In genomic region chr14:32761381-32761968, GRCh38 we compare ENCODE assay signal across 18 cellular contexts.
DNase-seq lines count a peak whose midpoint lies in the region; ATAC-seq and TF ChIP-seq lines count a peak whose summit lies in the region.
"Had no signal": no experiment of that assay in that cellular context is flagged by ENCODE, and none has a peak within 500 bp of the region (broad histone marks: within the 10 kb centered on the region; RNA-seq: fewer than 3 reads in every experiment).

No MANE protein-coding gene starts in this region.

- no peak for TF ChIP-seq CTCF in SK-N-SH (IDR thresholded peaks at IDR 0.05)
- no peak for TF ChIP-seq CTCF in fibroblast of lung (conservative IDR thresholded peaks at IDR 0.05 in 1 of 2, IDR thresholded peaks at IDR 0.05 in 1 of 2; ENCODE audit: low read depth in 1 of 2, low read length in 2 of 2)
- TF ChIP-seq CTCF in osteocyte (IDR thresholded peaks at IDR 0.05), result no peak
- TF ChIP-seq CTCF in uterus (IDR thresholded peaks at IDR 0.05), result no peak

- no peaks in the 10 kb centered on the region for H3K27me3 Mint-ChIP-seq in osteocyte (ENCODE audit: unreplicated experiment)
- H3K27me3 Mint-ChIP-seq: activated CD4-positive, alpha-beta T cell treated with anti-CD3 and anti-CD28 coated beads for 36 hours; activated naive CD4-positive, alpha-beta T cell treated with anti-CD3 and anti-CD28 coated beads, Interleukin-2, amount 50 U/mL, for 24 hours had no signal

- H4K20me1 ChIP-seq in SK-N-SH (ENCODE audit: insufficient read depth) (no peaks in the 10 kb centered on the region), fibroblast of lung (ENCODE audit: control insufficient read depth, extremely low read depth, insufficient read depth, low read length) (no peaks in the 10 kb centered on the region)

- no peak for TF ChIP-seq RAD21 in SK-N-SH (IDR thresholded peaks at IDR 0.05; ENCODE audit: low read length)

- H3K9me3 ChIP-seq in SK-N-SH, result no peaks in the 10 kb centered on the region
- H3K9me3 ChIP-seq in fibroblast of lung (ENCODE audit: control insufficient read depth, insufficient read depth, low read depth, low read length), result no peaks in the 10 kb centered on the region
- H3K9me3 ChIP-seq in uterus, result no peaks in the 10 kb centered on the region

- H3K27ac ChIP-seq in SK-N-SH (ENCODE audit: low read depth in 2 of 2, low read length in 1 of 2), result peak overlapping the region in 1 of 2 experiments; percentile 87; a peak in 2 of 4 replicates
- H3K27ac ChIP-seq in fibroblast of lung (ENCODE audit: insufficient read depth, low read length), result no peak overlapping the region
- no peak overlapping the region for H3K27ac ChIP-seq in uterus
- H3K27ac ChIP-seq: HL-60 had no signal

- no peak overlapping the region for H3K4me3 ChIP-seq in SK-N-SH (ENCODE audit: low read depth in 2 of 2, low read length in 1 of 2)
- H3K4me3 ChIP-seq in fibroblast of lung (replicated peaks in 1 of 4; ENCODE audit: control extremely low read depth in 1 of 4, insufficient read depth in 1 of 4, low read depth in 3 of 4, low read length in 4 of 4), result no peak overlapping the region
- H3K4me3 ChIP-seq in uterus, result no peak overlapping the region

- TF ChIP-seq POLR2A in uterus (IDR thresholded peaks at IDR 0.05), result no peak

- TF ChIP-seq EP300 in SK-N-SH (IDR thresholded peaks at IDR 0.05; ENCODE audit: borderline replicate concordance in 1 of 2, low read depth in 1 of 2, low read length in 1 of 2), result no peak

- H3K9ac ChIP-seq in SK-N-SH, result peak overlapping the region; percentile 40; the same call in 1 of the 2 replicates
- no peak overlapping the region for H3K9ac ChIP-seq in fibroblast of lung (ENCODE audit: insufficient read depth, low read length)

- no peaks in the 10 kb centered on the region for H3K27me3 ChIP-seq in SK-N-SH (ENCODE audit: insufficient read depth)
- no peaks in the 10 kb centered on the region for H3K27me3 ChIP-seq in fibroblast of lung (ENCODE audit: control insufficient read depth, insufficient read depth, low read length)
- no peaks in the 10 kb centered on the region for H3K27me3 ChIP-seq in uterus

- H3K4me1 Mint-ChIP-seq in osteocyte (ENCODE audit: unreplicated experiment), result peaks cover 50% of the 10 kb centered on the region
- H3K4me1 Mint-ChIP-seq: activated CD4-positive, alpha-beta T cell treated with anti-CD3 and anti-CD28 coated beads for 36 hours; activated naive CD4-positive, alpha-beta T cell treated with anti-CD3 and anti-CD28 coated beads, Interleukin-2, amount 50 U/mL, for 24 hours had no signal

- no peak for ATAC-seq in HG03159 (IDR thresholded peaks at IDR 0.05; ENCODE audit: unreplicated experiment)
- ATAC-seq: activated CD4-positive, alpha-beta T cell treated with anti-CD3 and anti-CD28 coated beads for 36 hours; left lobe of liver; stimulated activated naive CD8-positive, alpha-beta T cell treated with anti-CD3 and anti-CD28 coated beads, Interleukin-15, Interleukin-2, amounts not matched to agents 100 U/mL and 50 U/mL, for 24 hours had no signal

- peaks cover 34% of the 10 kb centered on the region for H3F3A ChIP-seq in SK-N-SH (replicated peaks; ENCODE audit: insufficient read depth)

- CTCF ChIA-PET in SK-N-SH (lab: Yijun Ruan, JAX), result interaction anchor here (1.2 kb wide), 1 partner anchor 13 kb away, joined by 3 read pairs; no protein-coding TSS in a partner anchor

- H3K9me2 ChIP-seq in SK-N-SH, result no peaks in the 10 kb centered on the region

- no peaks in the 10 kb centered on the region for H3K9me3 Mint-ChIP-seq in osteocyte (ENCODE audit: unreplicated experiment)

- intact Hi-C loops in uterus (cut with DNase I; ENCODE audit: low total_unique reads), result no loop called here

- DNase-seq in Daoy (ENCODE audit: low read depth) (peak; percentile 47), SK-N-SH (no peak), fibroblast of lung (ENCODE audit: low read depth in 2 of 2) (peak; percentile 21 to 51), osteocyte (ENCODE audit: extremely low spot score, unreplicated experiment) (no peak), NCI-H774 (lab: John Stamatoyannopoulos, UW) (no peak), uterus (no peak)
- no peak for DNase-seq in activated CD8-positive, alpha-beta memory T cell treated with anti-CD3 and anti-CD28 coated beads for 24 hours
- DNase-seq: activated CD4-positive, alpha-beta T cell treated with anti-CD3 and anti-CD28 coated beads for 36 hours; AML-193; cerebellar nuclear complex; NCI-H1417; Right ventricle myocardium superior; stimulated activated naive CD8-positive, alpha-beta T cell treated with anti-CD3 and anti-CD28 coated beads, Interleukin-15, Interleukin-2, amounts not matched to agents 100 U/mL and 50 U/mL, for 24 hours; T-helper 2 cell had no signal

- H3K27ac Mint-ChIP-seq in osteocyte (ENCODE audit: unreplicated experiment), result peak overlapping the region; percentile 59
- H3K27ac Mint-ChIP-seq: activated CD4-positive, alpha-beta T cell treated with anti-CD3 and anti-CD28 coated beads for 36 hours; activated naive CD4-positive, alpha-beta T cell treated with anti-CD3 and anti-CD28 coated beads, Interleukin-2, amount 50 U/mL, for 24 hours had no signal

- H3K4me3 Mint-ChIP-seq in osteocyte (ENCODE audit: unreplicated experiment), result no peak overlapping the region
- H3K4me3 Mint-ChIP-seq: activated CD4-positive, alpha-beta T cell treated with anti-CD3 and anti-CD28 coated beads for 36 hours; activated naive CD4-positive, alpha-beta T cell treated with anti-CD3 and anti-CD28 coated beads, Interleukin-2, amount 50 U/mL, for 24 hours had no signal

- WGBS in SK-N-SH (ENCODE audit: low lambda C conversion rate), result 53% methylated on average over 5 of the region's 5 CpGs

- H3K36me3 ChIP-seq in SK-N-SH (replicated peaks in 1 of 2; ENCODE audit: control insufficient read depth in 1 of 2, insufficient read depth in 2 of 2, low read length in 1 of 2) (no peaks in the 10 kb centered on the region), fibroblast of lung (ENCODE audit: control insufficient read depth, insufficient read depth, low read length) (no peaks in the 10 kb centered on the region), uterus (no peaks in the 10 kb centered on the region)

- H3K79me2 ChIP-seq in SK-N-SH (ENCODE audit: insufficient read depth), result no peaks in the 10 kb centered on the region
- H3K79me2 ChIP-seq in fibroblast of lung (ENCODE audit: control insufficient read depth, insufficient read depth, low read length), result no peaks in the 10 kb centered on the region

- no peaks in the 10 kb centered on the region for H3K36me3 Mint-ChIP-seq in osteocyte (ENCODE audit: unreplicated experiment)
- H3K36me3 Mint-ChIP-seq: activated naive CD4-positive, alpha-beta T cell treated with anti-CD3 and anti-CD28 coated beads, Interleukin-2, amount 50 U/mL, for 24 hours had no signal

- peaks cover 0 to 14% of the 10 kb centered on the region in 2 experiments; a peak in 2 of 4 replicates for H3K4me1 ChIP-seq in SK-N-SH (ENCODE audit: control insufficient read depth in 1 of 2, insufficient read depth in 2 of 2, low read depth in 1 of 2, low read length in 1 of 2)
- H3K4me1 ChIP-seq in fibroblast of lung (ENCODE audit: control insufficient read depth, extremely low read depth, insufficient read depth, low read length), result no peaks in the 10 kb centered on the region
- no peaks in the 10 kb centered on the region for H3K4me1 ChIP-seq in uterus

- POLR2A ChIA-PET in SK-N-SH (lab: Yijun Ruan, JAX), result no interaction called here

- H3K4me2 ChIP-seq in SK-N-SH (peak overlapping the region; percentile 41; the same call in 1 of the 2 replicates), fibroblast of lung (ENCODE audit: extremely low read depth, insufficient read depth, low read length) (no peak overlapping the region)

- H2AFZ ChIP-seq in SK-N-SH (ENCODE audit: low read depth) (peak overlapping the region; percentile 53; the same call in 1 of the 2 replicates), fibroblast of lung (ENCODE audit: low read length) (no peak overlapping the region)

TF ChIP-seq in SK-N-SH, 30 proteins besides CTCF, POLR2A, EP300 and RAD21:
- TF ChIP-seq FOXM1 (IDR thresholded peaks at IDR 0.05; ENCODE audit: low read depth) (no peak), ZBTB33 (IDR thresholded peaks at IDR 0.05; ENCODE audit: borderline replicate concordance, low read depth) (no peak), PBX3 (IDR thresholded peaks at IDR 0.05) (no peak), NRF1 (IDR thresholded peaks at IDR 0.05; ENCODE audit: low read depth, low read length) (no peak), MEF2A (IDR thresholded peaks at IDR 0.05; ENCODE audit: borderline replicate concordance, low read depth) (no peak), FOSL2 (IDR thresholded peaks at IDR 0.05; ENCODE audit: borderline replicate concordance, low read depth) (no peak), GATA2 (CRISPR knock-in tag; IDR thresholded peaks at IDR 0.05) (no peak), SMC3 (IDR thresholded peaks at IDR 0.05; ENCODE audit: low read depth, low read length) (no peak), MAX (IDR thresholded peaks at IDR 0.05; ENCODE audit: low read depth) (no peak)
TF ChIP-seq in SK-N-SH: peak in this region for 0.

Comparison
In these comparisons a context has a peak if more than half of its experiments do, and no peak if none do; other contexts are left out.
1. DNase-seq: peak in Daoy (single experiment) and fibroblast of lung (2 of 2); none in SK-N-SH (single experiment), osteocyte (single experiment), NCI-H774 (single experiment), uterus (0 of 2) and activated CD8-positive, alpha-beta memory T cell treated with anti-CD3 and anti-CD28 coated beads for 24 hours (single experiment).